Comparison of ENCODE assay signal across 31 cellular contexts in the genomic region with DNA sequence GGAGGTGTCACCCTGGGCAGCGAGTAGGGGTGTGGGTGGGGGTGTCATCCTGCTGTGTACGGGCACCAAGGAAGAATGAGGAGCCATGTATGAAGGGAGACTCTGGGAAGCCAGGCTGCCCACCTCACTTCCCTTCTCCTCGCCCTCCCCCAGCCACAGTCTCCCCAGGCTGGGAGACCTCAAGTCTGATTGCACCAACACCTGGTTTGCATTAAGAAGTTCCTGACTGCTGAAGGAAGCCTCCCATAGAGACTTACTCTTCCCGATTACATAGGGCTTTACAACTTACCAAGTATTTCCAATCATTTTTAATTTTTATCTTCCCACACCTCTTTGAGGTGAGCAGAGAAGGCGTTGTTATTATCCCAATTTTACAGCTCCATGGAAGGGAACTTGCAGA. TPM values are rescaled to one million over a fixed set of nuclear protein-coding genes. Genes with fewer than 3 reads are reported as not detected.
A peak's percentile ranks its signal among the peaks of the same experiment; 100 is the strongest.
DNase-seq lines count a peak whose midpoint lies in the region; ATAC-seq and TF ChIP-seq lines count a peak whose summit lies in the region.
"Had no signal": no experiment of that assay in that cellular context is flagged by ENCODE, and none has a peak within 500 bp of the region (broad histone marks: within the 10 kb centered on the region; RNA-seq: fewer than 3 reads in every experiment).

No MANE protein-coding gene starts in this region.

- no peaks in the 10 kb centered on the region for H3K27me3 Mint-ChIP-seq in T-helper 17 cell
- peaks cover 11% of the 10 kb centered on the region for H3K27me3 Mint-ChIP-seq in nephron (ENCODE audit: low read depth)
- H3K27me3 Mint-ChIP-seq: central memory CD8-positive, alpha-beta T cell had no signal

- H3K36me3 Mint-ChIP-seq in T-helper 17 cell (ENCODE audit: low read depth): no peaks in the 10 kb centered on the region
- no peaks in the 10 kb centered on the region for H3K36me3 Mint-ChIP-seq in nephron (ENCODE audit: low read depth)
- H3K36me3 Mint-ChIP-seq: IgD-negative memory B cell had no signal

- TF ChIP-seq CTCF in AG10803 (conservative IDR thresholded peaks at IDR 0.05; ENCODE audit: low read length): no peak
- no peak for TF ChIP-seq CTCF in nephron (IDR thresholded peaks at IDR 0.05; ENCODE audit: unreplicated experiment in 3 of 3)

- peak overlapping the region; percentile 7 for H3K4me3 Mint-ChIP-seq in T-helper 17 cell
- H3K4me3 Mint-ChIP-seq in nephron: peak overlapping the region in 1 of 3 experiments; percentile 12
- H3K4me3 Mint-ChIP-seq: activated CD4-positive, alpha-beta T cell treated with anti-CD3 and anti-CD28 coated beads, Interleukin-2, amount 10 ng/mL, durations not matched to agents 24 days and 14 days; activated naive CD8-positive, alpha-beta T cell treated with anti-CD3 and anti-CD28 coated beads, Interleukin-2, amount 50 U/mL, for 24 hours; activated T-cell treated with anti-CD3 and anti-CD28 coated beads, Interleukin-2, amount 50 U/mL, for 24 hours; central memory CD8-positive, alpha-beta T cell had no signal

- no peak for ATAC-seq in T-helper 17 cell
- ATAC-seq: activated naive CD8-positive, alpha-beta T cell treated with anti-CD3 and anti-CD28 coated beads, Interleukin-2, amount 50 U/mL, for 24 hours; left lung had no signal

- DNase-seq in AG10803 (ENCODE audit: low read depth): peak; percentile 83
- peak; percentile 23 for DNase-seq in HS-5 (ENCODE audit: low read depth)
- no peak for DNase-seq in T-helper 17 cell
- no peak for DNase-seq in stimulated activated CD8-positive, alpha-beta memory T cell treated with anti-CD3 and anti-CD28 coated beads, Interleukin-4, amount 100 ng/mL, for 48 hours
- DNase-seq in NCI-H1417 treated with DMSO at 0.1 percent for 48 hours (lab: John Stamatoyannopoulos, UW): no peak
- no peak for DNase-seq in putamen (ENCODE audit: low spot score)
- no peak for DNase-seq in NOMO-1 treated with DMSO at 0.1 percent for 48 hours (lab: John Stamatoyannopoulos, UW; ENCODE audit: unreplicated experiment)
- DNase-seq: ACHN; activated CD4-positive, alpha-beta T cell treated with anti-CD3 and anti-CD28 coated beads, Interleukin-2, amount 10 ng/mL, durations not matched to agents 24 days and 14 days; activated gamma-delta T cell; activated naive CD8-positive, alpha-beta T cell treated with anti-CD3 and anti-CD28 coated beads, Interleukin-2, amount 50 U/mL, for 24 hours; activated T-cell treated with anti-CD3 and anti-CD28 coated beads, Interleukin-2, amount 50 U/mL, for 24 hours; C1 segment of cervical spinal cord; Caco-2; dermis blood vessel endothelial cell; DMS79 treated with DMSO at 0.1 percent for 48 hours; esophagus squamous epithelium; glutamatergic neuron; left lung; mesendoderm; NCI-H2081 treated with DMSO at 0.1 percent for 48 hours; NCI-H345; NCI-H748 treated with DMSO at 0.1 percent for 48 hours; RPMI8226; stimulated activated CD4-positive, alpha-beta T cell treated with anti-CD3 and anti-CD28 coated beads, Interleukin-15, amount 100 ng/mL, for 24 hours; stimulated activated naive CD4-positive, alpha-beta T cell treated with Interleukin-2 at 50 U/mL for 16 hours; thyroid gland had no signal

- no peaks in the 10 kb centered on the region for H3K9me3 Mint-ChIP-seq in nephron
- H3K9me3 Mint-ChIP-seq: activated CD4-positive, alpha-beta T cell treated with anti-CD3 and anti-CD28 coated beads, Interleukin-2, amount 10 ng/mL, durations not matched to agents 24 days and 14 days; activated naive CD8-positive, alpha-beta T cell treated with anti-CD3 and anti-CD28 coated beads, Interleukin-2, amount 50 U/mL, for 24 hours; activated T-cell treated with anti-CD3 and anti-CD28 coated beads, Interleukin-2, amount 50 U/mL, for 24 hours; central memory CD8-positive, alpha-beta T cell; IgD-negative memory B cell had no signal

- H3K4me1 Mint-ChIP-seq in T-helper 17 cell (peaks cover 24% of the 10 kb centered on the region), nephron (peaks cover 16% of the 10 kb centered on the region)

- no peak overlapping the region for H3K4me3 ChIP-seq in AG10803 (ENCODE audit: low read length)
- H3K4me3 ChIP-seq: esophagus squamous epithelium, left lung, thyroid gland had no signal

- no peaks in the 10 kb centered on the region for H3K9me3 ChIP-seq in T-helper 17 cell (ENCODE audit: control insufficient read depth, low read length, poor library complexity, severe bottlenecking)
- H3K9me3 ChIP-seq: Caco-2, esophagus squamous epithelium, left lung, neutrophil, thyroid gland had no signal

- peak overlapping the region; percentile 53 for H3K27ac Mint-ChIP-seq in T-helper 17 cell
- H3K27ac Mint-ChIP-seq in nephron: peak overlapping the region in 2 of 3 experiments; percentile 16 to 52
- H3K27ac Mint-ChIP-seq: activated CD4-positive, alpha-beta T cell treated with anti-CD3 and anti-CD28 coated beads, Interleukin-2, amount 10 ng/mL, durations not matched to agents 24 days and 14 days; activated naive CD8-positive, alpha-beta T cell treated with anti-CD3 and anti-CD28 coated beads, Interleukin-2, amount 50 U/mL, for 24 hours; activated T-cell treated with anti-CD3 and anti-CD28 coated beads, Interleukin-2, amount 50 U/mL, for 24 hours; IgD-negative memory B cell had no signal

RNA-seq across cellular contexts. Expression of gene SMAD3, which starts 29.5 kb away (rescaled TPM):
- total RNA-seq in T-helper 17 cell: 10 to 100 TPM; 79.8 to 82.9 TPM

Comparison
In these comparisons a context has a peak if more than half of its experiments do, and no peak if none do; other contexts are left out.
1. DNase-seq: peak in AG10803 (single experiment) and HS-5 (single experiment); none in T-helper 17 cell (0 of 3), stimulated activated CD8-positive, alpha-beta memory T cell treated with anti-CD3 and anti-CD28 coated beads, Interleukin-4, amount 100 ng/mL, for 48 hours (single experiment), NCI-H1417 treated with DMSO at 0.1 percent for 48 hours (single experiment), putamen (single experiment) and NOMO-1 treated with DMSO at 0.1 percent for 48 hours (single experiment).